In the genomic region with DNA sequence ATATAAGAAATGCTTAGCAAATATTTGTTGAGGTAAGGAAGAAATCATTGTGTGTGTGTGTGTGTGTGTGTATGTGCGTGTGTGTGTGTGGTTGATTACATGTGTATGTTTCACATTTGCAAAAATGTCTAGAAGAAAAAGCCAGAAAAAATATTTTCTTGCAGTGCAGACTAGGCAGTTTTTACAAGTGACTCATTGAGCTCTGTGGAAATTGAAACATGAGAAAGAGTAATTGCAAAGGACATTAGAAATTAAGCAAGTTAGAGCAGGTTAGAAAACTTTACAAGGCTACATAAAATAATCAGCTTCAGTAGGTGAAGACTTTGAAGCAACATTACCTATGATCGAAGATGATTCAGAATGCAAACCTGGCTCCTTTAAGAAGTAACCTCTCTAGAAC, we compare ENCODE assay signal across 19 cellular contexts.
"Had no signal": no experiment of that assay in that cellular context is flagged by ENCODE, and none has a peak within 500 bp of the region (broad histone marks: within the 10 kb centered on the region; RNA-seq: fewer than 3 reads in every experiment).

No MANE protein-coding gene starts in this region.

- H3K36me3 ChIP-seq: colonic mucosa, prostate gland, tibial nerve, uterus had no signal

- ATAC-seq: activated T-cell treated with anti-CD3 and anti-CD28 coated beads, Interleukin-2, amount 50 U/mL, for 72 hours; left ventricle myocardium superior; mucosa of descending colon; right cardiac atrium had no signal

- H3K4me1 ChIP-seq: colonic mucosa, prostate gland, tibial nerve, uterus had no signal

- DNase-seq: activated CD4-positive, alpha-beta T cell treated with anti-CD3 and anti-CD28 coated beads, Interleukin-2, amount 50 U/mL, for 4 hours; activated gamma-delta T cell treated with Interleukin-2 at 50 U/mL for 16 hours; activated T-cell treated with anti-CD3 and anti-CD28 coated beads, Interleukin-2, amount 50 U/mL, for 72 hours; amniotic stem cell; central memory CD4-positive, alpha-beta T cell; colonic mucosa; erythroblast; immature natural killer cell; left ventricle myocardium superior; mucosa of descending colon; naive B cell; right cardiac atrium; stimulated activated CD4-positive, alpha-beta T cell treated with anti-CD3 and anti-CD28 coated beads, Interleukin-15, amount 100 ng/mL, for 24 hours; stimulated activated CD4-positive, alpha-beta T cell treated with anti-CD3 and anti-CD28 coated beads, Interleukin-2, amount 100 ng/mL, for 48 hours; T-helper 2 cell; uterus had no signal

- H3K4me3 ChIP-seq: colonic mucosa, mucosa of descending colon, prostate gland, skin epidermis, tibial nerve, uterus had no signal

- H3K9me3 ChIP-seq: colonic mucosa, prostate gland, uterus had no signal

- H3K27ac ChIP-seq: colonic mucosa, prostate gland, skin epidermis, tibial nerve, uterus had no signal

- H3K27me3 ChIP-seq: colonic mucosa, tibial nerve, uterus had no signal
